Comparison of ENCODE assay signal across 21 cellular contexts in the genomic region with DNA sequence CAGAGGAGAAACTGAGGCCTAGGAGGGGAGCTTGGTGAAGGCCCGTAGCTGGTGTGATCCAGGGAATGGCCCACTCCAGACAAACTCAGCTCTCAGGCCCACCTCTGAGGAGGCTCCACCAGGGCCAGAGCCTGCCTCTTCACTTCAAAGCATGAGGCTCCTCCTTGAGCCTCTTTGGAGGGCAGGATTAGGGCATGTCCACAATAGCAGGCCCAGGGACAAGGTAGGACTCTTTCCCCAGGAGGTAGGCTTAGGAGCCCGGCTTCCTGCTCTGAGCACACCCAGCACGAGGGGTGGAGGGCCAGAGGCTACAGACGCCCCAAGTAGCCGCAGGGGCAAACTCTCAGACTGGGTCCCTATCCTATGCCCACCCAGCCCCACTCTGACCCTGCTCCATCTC.
DNase-seq lines count a peak whose midpoint lies in the region; ATAC-seq, FAIRE-seq and TF ChIP-seq lines count a peak whose summit lies in the region.
"Had no signal": no experiment of that assay in that cellular context is flagged by ENCODE, and none has a peak within 500 bp of the region (broad histone marks: within the 10 kb centered on the region; RNA-seq: fewer than 3 reads in every experiment).

No MANE protein-coding gene starts in this region.

- WGBS in spleen, 5 donors: 88 to 96% (median 94%) methylated on average over 5 of the region's 5 CpGs

- no peaks in the 10 kb centered on the region for H3F3A ChIP-seq in PC-3 (ENCODE audit: low read length, unreplicated experiment)

- DNase-seq in PC-3 (no peak), left lobe of liver (ENCODE audit: low spot score) (peak; percentile 33), spleen (peak; percentile 53), urothelium cell line (ENCODE audit: low spot score) (no peak), CD1c-positive myeloid dendritic cell (ENCODE audit: extremely low spot score) (no peak)
- peak; percentile 18 for DNase-seq in activated CD8-positive, alpha-beta memory T cell treated with anti-CD3 and anti-CD28 coated beads, Interleukin-2, amount 50 U/mL, for 48 hours
- DNase-seq: BE2C, DND-41, GF-D8, KG1, NCI-H1092 treated with DMSO at 0.1 percent for 48 hours, NCI-H1694, NCI-H2107, NCI-H345, NCI-H774, Right ventricle myocardium superior had no signal

- ATAC-seq in PC-3 (0 out of 2 replicates have a peak, but pooled peaks have one; percentile 9), left lobe of liver (no peak), HG02884 (IDR thresholded peaks at IDR 0.05; ENCODE audit: unreplicated experiment) (no peak)
- ATAC-seq: CD8-positive, alpha-beta T cell; Panc1 had no signal

- H3K27ac ChIP-seq in PC-3 (ENCODE audit: low read length): no peak overlapping the region
- no peak overlapping the region for H3K27ac ChIP-seq in spleen
- H3K27ac ChIP-seq: HL-60 had no signal

- no peaks in the 10 kb centered on the region for H3K79me2 ChIP-seq in PC-3 (ENCODE audit: low read length)

- no peak overlapping the region for H3K4me2 ChIP-seq in PC-3 (ENCODE audit: low read length)

- TF ChIP-seq POLR2A in spleen (IDR thresholded peaks at IDR 0.05): no peak

- peaks cover 8% of the 10 kb centered on the region; the same call in 1 of the 2 replicates for H3K9me2 ChIP-seq in PC-3 (replicated peaks; ENCODE audit: low read length)

- TF ChIP-seq CTCF in PC-3 (conservative IDR thresholded peaks at IDR 0.05; ENCODE audit: low read depth, low read length): no peak
- TF ChIP-seq CTCF in spleen (IDR thresholded peaks at IDR 0.05 in 8 of 11, conservative IDR thresholded peaks at IDR 0.05 in 3 of 11): no peak

- intact Hi-C loops in PC-3 (cut with micrococcal nuclease): no loop called here
- intact Hi-C loops in spleen (cut with DNase I; ENCODE audit: low total_unique reads): no loop called here

- H3K9me3 ChIP-seq in PC-3 (ENCODE audit: low read length) (no peaks in the 10 kb centered on the region), spleen (no peaks in the 10 kb centered on the region)
- H3K9me3 ChIP-seq: BE2C had no signal

- no peaks in the 10 kb centered on the region for H3K4me1 ChIP-seq in PC-3 (ENCODE audit: insufficient read depth, low read length)
- peaks cover 0 to 9% (median 0%) of the 10 kb centered on the region in 6 donors for H3K4me1 ChIP-seq in spleen

- no peaks in the 10 kb centered on the region for H4K20me1 ChIP-seq in PC-3 (ENCODE audit: low read length)

- no peak overlapping the region for H2AFZ ChIP-seq in PC-3 (ENCODE audit: low read length)

- H3K36me3 ChIP-seq in PC-3 (ENCODE audit: low read depth, low read length) (no peaks in the 10 kb centered on the region), spleen (no peaks in the 10 kb centered on the region)
- H3K36me3 ChIP-seq: BE2C had no signal

- CTCF ChIA-PET in PC-3 (lab: Charles Lee): no interaction called here

- FAIRE-seq in urothelium cell line (lab: Jason Lieb, UNC): no peak
- FAIRE-seq: D721Med had no signal

- H3K27me3 ChIP-seq in PC-3 (ENCODE audit: low read length) (no peaks in the 10 kb centered on the region), spleen (replicated peaks in 1 of 7) (no peaks in the 10 kb centered on the region)
- H3K27me3 ChIP-seq: BE2C had no signal

- H3K9ac ChIP-seq in PC-3 (ENCODE audit: low read length): no peak overlapping the region

- no TSS peak for BruUV-seq in PC-3 (replicated peaks; lab: Mats Ljungman, UMichigan)

- POLR2A ChIA-PET in PC-3 (lab: Charles Lee; ENCODE audit: unreplicated experiment): no interaction called here

- H3K4me3 ChIP-seq in PC-3 (ENCODE audit: low read length) (no peak overlapping the region), spleen (no peak overlapping the region)

Comparison
In these comparisons a context has a peak if more than half of its experiments do, and no peak if none do; other contexts are left out.
1. DNase-seq: peak in activated CD8-positive, alpha-beta memory T cell treated with anti-CD3 and anti-CD28 coated beads, Interleukin-2, amount 50 U/mL, for 48 hours (single experiment), left lobe of liver (single experiment) and spleen (single experiment); none in PC-3 (single experiment), urothelium cell line (single experiment) and CD1c-positive myeloid dendritic cell (single experiment).